8 cellular contexts compared by ENCODE assay signal in the genomic region with DNA sequence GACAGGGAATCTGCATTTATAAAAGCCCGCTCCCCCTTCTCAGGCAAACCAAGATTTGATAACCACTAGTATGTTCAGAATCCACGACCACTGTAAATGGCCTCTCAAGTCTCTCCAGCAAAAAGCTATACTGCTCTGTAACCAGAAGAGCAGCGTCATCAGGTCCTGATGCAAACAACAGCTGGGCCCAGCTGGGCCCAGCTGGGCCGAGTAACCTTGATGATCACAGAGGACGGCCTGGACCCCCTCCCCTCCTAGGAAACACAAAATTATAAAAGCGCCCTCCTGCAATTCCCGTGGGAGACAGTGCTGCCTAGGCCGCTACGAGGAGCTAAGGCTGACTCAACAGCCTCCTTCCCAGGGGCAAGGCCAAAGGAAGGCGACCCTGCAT. TPM values are rescaled to one million over a fixed set of nuclear protein-coding genes. Genes with fewer than 3 reads are reported as not detected.
DNase-seq lines count a peak whose midpoint lies in the region; ATAC-seq and TF ChIP-seq lines count a peak whose summit lies in the region.

No MANE protein-coding gene starts in this region.

- 19% methylated on average over 8 of the region's 10 CpGs for WGBS in mammary epithelial cell (ENCODE audit: low coverage, missing lambda C conversion rate)

- ATAC-seq in HG03354 (IDR thresholded peaks at IDR 0.05; ENCODE audit: poor library complexity, severe bottlenecking, unreplicated experiment) (peak; percentile 1), mucosa of descending colon (peak; percentile 1), GM18867 (IDR thresholded peaks at IDR 0.05; ENCODE audit: unreplicated experiment) (no peak)

- H3K4me3 ChIP-seq in mammary epithelial cell (replicated peaks in 1 of 3; ENCODE audit: insufficient read depth in 1 of 3, low read depth in 2 of 3, low read length in 3 of 3) (peak overlapping the region; percentile 96 to 100 (median 98)), mucosa of descending colon (peak overlapping the region; percentile 92)

- H3K9ac ChIP-seq in mammary epithelial cell (ENCODE audit: insufficient read depth, low read length) = peak overlapping the region; percentile 56

- H3K4me1 Mint-ChIP-seq in Calu3 (ENCODE audit: low read depth, unreplicated experiment) = peaks cover 28% of the 10 kb centered on the region

- no peaks in the 10 kb centered on the region for H3K9me3 ChIP-seq in mammary epithelial cell (replicated peaks; ENCODE audit: insufficient read depth, low read length)
- H3K9me3 ChIP-seq in mucosa of descending colon = no peaks in the 10 kb centered on the region

- peaks cover 42% of the 10 kb centered on the region for H3K79me2 ChIP-seq in mammary epithelial cell (ENCODE audit: insufficient read depth, low read length)

- TF ChIP-seq CTCF in Calu3 (IDR thresholded peaks at IDR 0.05; ENCODE audit: unreplicated experiment) (no peak), mammary epithelial cell (conservative IDR thresholded peaks at IDR 0.05 in 1 of 2, IDR thresholded peaks at IDR 0.05 in 1 of 2; ENCODE audit: extremely low read depth in 1 of 2, insufficient read depth in 1 of 2, low read depth in 1 of 2, low read length in 2 of 2) (no peak), mucosa of descending colon (IDR thresholded peaks at IDR 0.05) (no peak)

- H3K36me3 ChIP-seq in mammary epithelial cell (ENCODE audit: insufficient read depth, low read length) (no peaks in the 10 kb centered on the region), mucosa of descending colon (ENCODE audit: low read depth) (no peaks in the 10 kb centered on the region)

- dilution Hi-C loops in mammary epithelial cell (cut with HindIII; ENCODE audit: low sequenced_read_pairs) = no loop called here

- no peaks in the 10 kb centered on the region for H3K9me3 Mint-ChIP-seq in Calu3 (ENCODE audit: low read depth, unreplicated experiment)

- no TSS peak for BruUV-seq in Calu3 (replicated peaks; lab: Mats Ljungman, UMichigan)
- BruUV-seq in mammary epithelial cell (replicated peaks; lab: Mats Ljungman, UMichigan) = TSS peak; percentile 51

- H3K4me2 ChIP-seq in mammary epithelial cell (ENCODE audit: insufficient read depth, low read depth, low read length) = peak overlapping the region; percentile 96

- intact Hi-C loops in Calu3 (cut with micrococcal nuclease; ENCODE audit: unreplicated experiment) = loop anchor here (2.0 kb wide), 1 partner anchor 71 kb away; no protein-coding TSS in a partner anchor
- intact Hi-C loops in mammary epithelial cell (cut with micrococcal nuclease) = loop anchor here (1.0 to 2.0 kb wide), 2 partner anchors 71 to 167 kb away; no protein-coding TSS in a partner anchor
- intact Hi-C loops in mucosa of descending colon (cut with DNase I, micrococcal nuclease) = no loop called here

- peak overlapping the region; percentile 92 for H3K4me3 Mint-ChIP-seq in Calu3 (ENCODE audit: low read depth, unreplicated experiment)

- H3K27ac Mint-ChIP-seq in Calu3 (ENCODE audit: unreplicated experiment) = peak overlapping the region; percentile 99

- no peaks in the 10 kb centered on the region for H3K27me3 ChIP-seq in mammary epithelial cell (ENCODE audit: insufficient read depth, low read length)

- peak overlapping the region; percentile 99 for H2AFZ ChIP-seq in mammary epithelial cell (ENCODE audit: low read depth, low read length)

- in situ Hi-C loops in mammary epithelial cell (cut with MboI; ENCODE audit: low sequenced_read_pairs in 2 of 2) = loop anchor here (10.0 to 25.0 kb wide), 2 partner anchors 189 to 367 kb away; no protein-coding TSS in a partner anchor

- CTCF ChIA-PET in Calu3 (lab: Charles Lee) (interaction anchor here (0.6 to 1.9 kb wide), 5 partner anchors 12 to 269 kb away, joined by 3 to 8 read pairs (median 7); partner anchors contain the start of gene EGR2), mammary epithelial cell (lab: Charles Lee; ENCODE audit: low non-redundant PET) (interaction anchor here (0.9 kb wide), 1 partner anchor 1810 kb away, joined by 4 read pairs; no protein-coding TSS in a partner anchor)

- H4K20me1 ChIP-seq in mammary epithelial cell (ENCODE audit: insufficient read depth, low read length) = no peaks in the 10 kb centered on the region

- DNase-seq in Calu3 = no peak
- DNase-seq in mammary epithelial cell = no peak
- no peak for DNase-seq in mucosa of descending colon
- DNase-seq in SW480 (ENCODE audit: low spot score) = no peak
- no peak for DNase-seq in medulla oblongata (ENCODE audit: extremely low spot score)
- DNase-seq in activated effector memory CD4-positive, alpha-beta T cell treated with Interleukin-2 at 50 U/mL for 16 hours = no peak

- peaks cover 20% of the 10 kb centered on the region for H3K4me1 ChIP-seq in mammary epithelial cell (ENCODE audit: insufficient read depth, low read length)
- H3K4me1 ChIP-seq in mucosa of descending colon (ENCODE audit: low read depth) = peaks cover 17% of the 10 kb centered on the region

- H3K27me3 Mint-ChIP-seq in Calu3 (ENCODE audit: unreplicated experiment) = peaks cover 15% of the 10 kb centered on the region

- H3K27ac ChIP-seq in mammary epithelial cell (ENCODE audit: insufficient read depth, low read depth, low read length) = peak overlapping the region; percentile 76

- peaks cover 31% of the 10 kb centered on the region for H3K36me3 Mint-ChIP-seq in Calu3 (ENCODE audit: insufficient read depth, unreplicated experiment)

RNA-seq across cellular contexts. Expression of gene ADO, which starts 0.5 kb away (rescaled TPM):
- total RNA-seq in Calu3 (2022) (32.3 and 35.0 TPM in 2 replicates), mammary epithelial cell (10 to 100 TPM; 22.3 to 26.5 TPM), mucosa of descending colon (10 to 100 TPM; 10.1 to 16.8 (median 10.3) TPM)
- polyA plus RNA-seq in mammary epithelial cell = 9.8 TPM
- 7.7 TPM for polyA minus RNA-seq in mammary epithelial cell

RNA-seq across cellular contexts. Expression of gene EGR2, which starts 12.2 kb away (rescaled TPM):
- total RNA-seq in Calu3 (2022) (0.68 and 1.1 TPM in 2 replicates), mammary epithelial cell (1 to 10 TPM in 1 of 2 donors, under 1 TPM in 1; 0.64 to 1.2 TPM), mucosa of descending colon (1 to 10 TPM in 1 of 3 donors, under 1 TPM in 2; 0.36 to 5.5 (median 0.75) TPM)
- polyA plus RNA-seq in mammary epithelial cell = 0.23 TPM
- polyA minus RNA-seq in mammary epithelial cell = not detected

Comparison
In these comparisons a context has a peak if more than half of its experiments do, and no peak if none do; other contexts are left out.
1. intact Hi-C loops: an anchor here in Calu3 (2.0 kb wide) and mammary epithelial cell (1.0 to 2.0 kb wide); none called in mucosa of descending colon.